Comparison of ENCODE assay signal across 13 cellular contexts in genomic region chr13:31972453-31972852, GRCh38. TPM values are rescaled to one million over a fixed set of nuclear protein-coding genes. Genes with fewer than 3 reads are reported as not detected.
DNase-seq lines count a peak whose midpoint lies in the region; ATAC-seq and TF ChIP-seq lines count a peak whose summit lies in the region.
"Had no signal": no experiment of that assay in that cellular context is flagged by ENCODE, and none has a peak within 500 bp of the region (broad histone marks: within the 10 kb centered on the region; RNA-seq: fewer than 3 reads in every experiment).

No MANE protein-coding gene starts in this region.

- H3K27ac Mint-ChIP-seq in activated T-helper 17 cell treated with anti-CD3 and anti-CD28 coated beads, Interleukin-2, amount 50 U/mL, for 72 hours = peak overlapping the region; percentile 32
- peak overlapping the region; percentile 0 for H3K27ac Mint-ChIP-seq in memory B cell
- H3K27ac Mint-ChIP-seq: HFFc6 had no signal

- peak overlapping the region; percentile 66 for H3K27ac ChIP-seq in left ventricle myocardium inferior (replicated peaks)
- H3K27ac ChIP-seq: A549, C4-2B had no signal

- DNase-seq in left ventricle myocardium inferior (no peak), memory B cell (ENCODE audit: low spot score in 2 of 2) (no peak), inferior parietal cortex (ENCODE audit: extremely low spot score) (no peak), NOMO-1 treated with DMSO at 0.1 percent for 48 hours (lab: John Stamatoyannopoulos, UW; ENCODE audit: unreplicated experiment) (no peak)
- DNase-seq: BE2C; CD4-positive, alpha-beta memory T cell; GF-D8; HCEC 1CT; HFFc6 had no signal

- ATAC-seq in activated T-helper 17 cell treated with anti-CD3 and anti-CD28 coated beads, Interleukin-2, amount 50 U/mL, for 72 hours (replicated peaks) = no peak
- ATAC-seq in memory B cell (ENCODE audit: low read depth) = no peak
- ATAC-seq in GM19324 (IDR thresholded peaks at IDR 0.05; ENCODE audit: low FRiP score, unreplicated experiment) = no peak
- ATAC-seq: A549 had no signal

- no peak overlapping the region for H3K4me3 Mint-ChIP-seq in activated T-helper 17 cell treated with anti-CD3 and anti-CD28 coated beads, Interleukin-2, amount 50 U/mL, for 72 hours
- H3K4me3 Mint-ChIP-seq in memory B cell = no peak overlapping the region
- H3K4me3 Mint-ChIP-seq: CD4-positive, alpha-beta memory T cell; HFFc6 had no signal

- no peaks in the 10 kb centered on the region for H3K9me3 Mint-ChIP-seq in activated T-helper 17 cell treated with anti-CD3 and anti-CD28 coated beads, Interleukin-2, amount 50 U/mL, for 72 hours
- peaks cover 1% of the 10 kb centered on the region for H3K9me3 Mint-ChIP-seq in memory B cell

- H3K9me3 ChIP-seq in left ventricle myocardium inferior (replicated peaks) = no peaks in the 10 kb centered on the region
- H3K9me3 ChIP-seq: A549, BE2C had no signal

- peaks cover 5% of the 10 kb centered on the region for H3K36me3 Mint-ChIP-seq in activated T-helper 17 cell treated with anti-CD3 and anti-CD28 coated beads, Interleukin-2, amount 50 U/mL, for 72 hours (ENCODE audit: low read depth)
- H3K36me3 Mint-ChIP-seq in memory B cell = peaks cover 2% of the 10 kb centered on the region

- peaks cover 48% of the 10 kb centered on the region for H3K4me1 ChIP-seq in left ventricle myocardium inferior
- H3K4me1 ChIP-seq: A549 had no signal

- H3K36me3 ChIP-seq in left ventricle myocardium inferior = no peaks in the 10 kb centered on the region

- H3K4me3 ChIP-seq in left ventricle myocardium inferior = no peak overlapping the region
- H3K4me3 ChIP-seq: A549 had no signal

- no peaks in the 10 kb centered on the region for H3K27me3 Mint-ChIP-seq in activated T-helper 17 cell treated with anti-CD3 and anti-CD28 coated beads, Interleukin-2, amount 50 U/mL, for 72 hours
- H3K27me3 Mint-ChIP-seq in memory B cell = no peaks in the 10 kb centered on the region

- intact Hi-C loops in left ventricle myocardium inferior (cut with micrococcal nuclease) = no loop called here

- TF ChIP-seq CTCF in left ventricle myocardium inferior (IDR thresholded peaks at IDR 0.05; ENCODE audit: borderline replicate concordance) = no peak

- H3K27me3 ChIP-seq in left ventricle myocardium inferior (ENCODE audit: low read depth) = no peaks in the 10 kb centered on the region
- H3K27me3 ChIP-seq: BE2C had no signal

- H3K4me1 Mint-ChIP-seq in activated T-helper 17 cell treated with anti-CD3 and anti-CD28 coated beads, Interleukin-2, amount 50 U/mL, for 72 hours = peaks cover 4% of the 10 kb centered on the region
- peaks cover 14% of the 10 kb centered on the region for H3K4me1 Mint-ChIP-seq in memory B cell

RNA-seq across cellular contexts. Expression of gene FRY, which starts 59.1 kb away (rescaled TPM):
- 10 to 100 TPM in 1 of 2 donors, 1 to 10 TPM in 1; 7.0 to 10.8 TPM for total RNA-seq in activated T-helper 17 cell treated with anti-CD3 and anti-CD28 coated beads, Interleukin-2, amount 50 U/mL, for 72 hours
- 167 TPM for total RNA-seq in left ventricle myocardium inferior

Comparison
In these comparisons a context has a peak if more than half of its experiments do, and no peak if none do; other contexts are left out.
1. RNA of gene FRY, which starts 59.1 kb away (total RNA-seq): 167 TPM in left ventricle myocardium inferior (single experiment); 7.0 to 10.8 TPM in activated T-helper 17 cell treated with anti-CD3 and anti-CD28 coated beads, Interleukin-2, amount 50 U/mL, for 72 hours; every median in the first group is over 10 times any median in the second.